In genomic region chr22:25398591-25399062, GRCh38 we compare ENCODE assay signal across 8 cellular contexts.
DNase-seq lines count a peak whose midpoint lies in the region; ATAC-seq lines count a peak whose summit lies in the region.
"Not testable (repeated sequence)": the region's sequence is repeated elsewhere in the genome, so short reads cannot be mapped to it uniquely, and the experiment has no call there.

No MANE protein-coding gene starts in this region.

- not testable (repeated sequence) for H3K27me3 Mint-ChIP-seq in activated T-cell treated with anti-CD3 and anti-CD28 coated beads, Interleukin-2, amount 50 U/mL, for 24 hours

- H3K4me1 Mint-ChIP-seq in activated T-cell treated with anti-CD3 and anti-CD28 coated beads, Interleukin-2, amount 50 U/mL, for 24 hours (ENCODE audit: low read depth) = peaks cover 53% of the 10 kb centered on the region

- DNase-seq in GF-D8 (lab: John Stamatoyannopoulos, UW) (peak; percentile 34), M059J (ENCODE audit: low read depth) (peak; percentile 86), SIG-M5 treated with dmso at 0.1 percent for 504 hours (lab: John Stamatoyannopoulos, UW; ENCODE audit: unreplicated experiment) (peak; percentile 61), glomerular visceral epithelial cell (ENCODE audit: extremely low spot score) (peak; percentile 90)
- peak; percentile 41 for DNase-seq in activated T-cell treated with anti-CD3 and anti-CD28 coated beads, Interleukin-2, amount 50 U/mL, for 24 hours
- DNase-seq in stimulated activated CD8-positive, alpha-beta memory T cell treated with anti-CD3 and anti-CD28 coated beads, Interleukin-7, amount 100 ng/mL, for 48 hours (ENCODE audit: extremely low read depth in 1 of 2, low read depth in 1 of 2) = peak; percentile 18 to 29

- H3K36me3 Mint-ChIP-seq in activated T-cell treated with anti-CD3 and anti-CD28 coated beads, Interleukin-2, amount 50 U/mL, for 24 hours (ENCODE audit: low read depth) = not testable (repeated sequence)

- ATAC-seq in GM21360 (IDR thresholded peaks at IDR 0.05; ENCODE audit: unreplicated experiment) (peak; percentile 46), HG03095 (IDR thresholded peaks at IDR 0.05; ENCODE audit: unreplicated experiment) (peak; percentile 55)

- peak overlapping the region; percentile 36 for H3K4me3 Mint-ChIP-seq in activated T-cell treated with anti-CD3 and anti-CD28 coated beads, Interleukin-2, amount 50 U/mL, for 24 hours

- H3K27ac Mint-ChIP-seq in activated T-cell treated with anti-CD3 and anti-CD28 coated beads, Interleukin-2, amount 50 U/mL, for 24 hours = peak overlapping the region; percentile 26

- not testable (repeated sequence) for H3K9me3 Mint-ChIP-seq in activated T-cell treated with anti-CD3 and anti-CD28 coated beads, Interleukin-2, amount 50 U/mL, for 24 hours

Comparison
In these comparisons a context has a peak if more than half of its experiments do, and no peak if none do; other contexts are left out.
1. Peak in every context shown above with its lines: DNase-seq and ATAC-seq.
2. DNase-seq: peak in every context shown above with its lines; median percentile 90 in glomerular visceral epithelial cell; 86 in M059J; 61 in SIG-M5 treated with dmso at 0.1 percent for 504 hours; 41 in activated T-cell treated with anti-CD3 and anti-CD28 coated beads, Interleukin-2, amount 50 U/mL, for 24 hours; 34 in GF-D8; 24 in stimulated activated CD8-positive, alpha-beta memory T cell treated with anti-CD3 and anti-CD28 coated beads, Interleukin-7, amount 100 ng/mL, for 48 hours.